Comparison of ENCODE assay signal across 8 cellular contexts in the genomic region with DNA sequence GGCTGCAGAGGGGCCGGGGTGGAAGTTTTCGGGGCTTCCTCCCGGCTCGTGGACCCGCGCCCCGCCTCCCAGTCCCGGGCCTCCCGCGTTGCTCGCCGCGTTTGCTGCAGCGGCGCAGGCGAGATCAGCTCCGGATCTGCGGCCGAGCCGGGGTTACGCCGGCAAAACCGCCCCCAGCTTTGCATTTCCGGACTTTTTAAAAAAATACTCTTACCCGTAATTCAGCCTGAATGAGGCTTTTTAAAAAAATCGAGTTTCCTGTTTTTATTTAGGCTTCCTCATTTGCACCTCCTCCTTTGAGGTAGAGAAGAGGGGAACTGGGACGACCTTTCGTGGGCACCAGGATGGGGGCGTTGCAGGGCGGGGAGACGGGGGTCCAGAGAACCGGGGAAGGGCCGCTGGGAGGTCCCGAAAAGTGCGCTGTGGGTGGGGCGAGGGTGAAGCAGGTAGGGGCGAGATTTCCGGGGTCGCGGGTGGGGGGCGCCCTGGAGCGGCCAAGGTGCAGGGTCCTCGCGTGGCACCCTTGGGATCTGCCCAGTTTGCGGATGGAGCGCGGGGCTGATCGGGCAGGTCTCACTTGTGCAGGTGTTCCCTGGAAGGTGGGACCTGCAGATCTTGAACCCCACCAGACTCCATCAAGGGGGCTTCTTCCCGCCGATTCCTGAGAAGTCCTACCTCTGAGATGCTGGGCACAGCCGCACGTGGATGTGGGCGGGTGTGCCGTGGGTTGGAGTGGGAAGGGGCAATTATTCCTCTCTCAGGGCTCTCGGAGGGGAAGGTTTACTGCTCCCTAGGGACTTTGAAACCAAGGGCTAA. TPM values are rescaled to one million over a fixed set of nuclear protein-coding genes. Genes with fewer than 3 reads are reported as not detected.
DNase-seq lines count a peak whose midpoint lies in the region; ATAC-seq and TF ChIP-seq lines count a peak whose summit lies in the region.

No MANE protein-coding gene starts in this region.

- H2AK9ac ChIP-seq in IMR-90 (replicated peaks; ENCODE audit: low read depth, low read length, poor library complexity): no peak overlapping the region

- no peaks in the 10 kb centered on the region for H3K27me3 Mint-ChIP-seq in activated CD4-positive, alpha-beta memory T cell treated with anti-CD3 and anti-CD28 coated beads for 36 hours

- H3K4me1 ChIP-seq in IMR-90 (ENCODE audit: control insufficient read depth, insufficient read depth, low read length) (0 out of 2 replicates have a peak, but pooled peaks cover 1% of the 10 kb centered on the region), esophagus squamous epithelium (peaks cover 9 to 27% (median 9%) of the 10 kb centered on the region in 3 donors), trophoblast cell (ENCODE audit: control insufficient read depth in 1 of 2, insufficient read depth in 2 of 2, low read length in 2 of 2) (peaks cover 0 to 2% of the 10 kb centered on the region in 2 experiments), BE2C (no peaks in the 10 kb centered on the region)

- H4K12ac ChIP-seq in trophoblast cell (ENCODE audit: low read depth, low read length): no peak overlapping the region

- H4K8ac ChIP-seq in IMR-90 (ENCODE audit: low read depth in 2 of 2, low read length in 2 of 2) (no peak overlapping the region), trophoblast cell (ENCODE audit: low read depth, low read length) (no peak overlapping the region)

- in situ Hi-C loops in IMR-90 (cut with MboI; ENCODE audit: low sequenced_read_pairs): no loop called here

- H2AFZ ChIP-seq in IMR-90 (replicated peaks; ENCODE audit: low read length, poor library complexity) (peak overlapping the region; percentile 63), trophoblast cell (ENCODE audit: insufficient read depth, low read length, poor library complexity) (no peak overlapping the region)

- H4K20me1 ChIP-seq in IMR-90 (ENCODE audit: insufficient read depth, low read length): no peaks in the 10 kb centered on the region

- no peaks in the 10 kb centered on the region for H3K9me3 Mint-ChIP-seq in activated CD4-positive, alpha-beta memory T cell treated with anti-CD3 and anti-CD28 coated beads for 36 hours

- dilution Hi-C loops in IMR-90 (cut with HindIII; ENCODE audit: low sequenced_read_pairs, unreplicated experiment): no loop called here

- H3K9ac ChIP-seq in IMR-90 (ENCODE audit: low read depth, low read length) (peak overlapping the region; percentile 19; the same call in 1 of the 2 replicates), trophoblast cell (ENCODE audit: low read length) (no peak overlapping the region)

- H2BK20ac ChIP-seq in IMR-90 (ENCODE audit: low read depth, low read length): no peak overlapping the region

- DNase-seq in EH (ENCODE audit: low read depth) (peak; percentile 27), IMR-90 (peak; percentile 15), esophagus squamous epithelium (lab: John Stamatoyannopoulos, UW) (no peak), trophoblast cell (no peak), BE2C (no peak), kidney glomerular epithelial cell (lab: John Stamatoyannopoulos, UW) (no peak)
- DNase-seq in activated CD4-positive, alpha-beta memory T cell treated with anti-CD3 and anti-CD28 coated beads for 36 hours: peak; percentile 72

- no peak for TF ChIP-seq POLR2A in IMR-90 (IDR thresholded peaks at IDR 0.05; ENCODE audit: low read depth, low read length)
- peak in 1 of 4 donors; percentile 36 for TF ChIP-seq POLR2A in esophagus squamous epithelium (IDR thresholded peaks at IDR 0.05)

- peak overlapping the region; percentile 100 for H3K27ac Mint-ChIP-seq in activated CD4-positive, alpha-beta memory T cell treated with anti-CD3 and anti-CD28 coated beads for 36 hours

- H3K4me3 ChIP-seq in IMR-90 (ENCODE audit: insufficient read depth, low read depth, low read length) (peak overlapping the region; percentile 55), esophagus squamous epithelium (peak overlapping the region; percentile 47 to 73 (median 60)), trophoblast cell (ENCODE audit: low read depth, low read length) (peak overlapping the region; percentile 61), BE2C (ENCODE audit: low read depth, low read length) (no peak overlapping the region)

- H3K36me3 ChIP-seq in IMR-90 (ENCODE audit: control insufficient read depth, insufficient read depth, low read length) (no peaks in the 10 kb centered on the region), esophagus squamous epithelium (no peaks in the 10 kb centered on the region), trophoblast cell (ENCODE audit: control insufficient read depth in 1 of 2, insufficient read depth in 2 of 2, low read length in 2 of 2) (no peaks in the 10 kb centered on the region), BE2C (no peaks in the 10 kb centered on the region)

- H3K56ac ChIP-seq in IMR-90 (ENCODE audit: extremely low read depth, insufficient read depth, low read length): no peak overlapping the region

- no peak overlapping the region for H3K27ac ChIP-seq in IMR-90 (ENCODE audit: insufficient read depth, low read length)
- H3K27ac ChIP-seq in esophagus squamous epithelium: peak overlapping the region; percentile 11 to 81 (median 68)
- no peak overlapping the region for H3K27ac ChIP-seq in trophoblast cell (ENCODE audit: low read depth, low read length)

- H3K79me1 ChIP-seq in IMR-90 (ENCODE audit: low read depth in 1 of 2, low read length in 2 of 2): no peaks in the 10 kb centered on the region
- no peaks in the 10 kb centered on the region for H3K79me1 ChIP-seq in trophoblast cell (ENCODE audit: low read length)

- H3K23ac ChIP-seq in IMR-90 (ENCODE audit: low read depth, low read length) (no peak overlapping the region), trophoblast cell (ENCODE audit: low read length) (no peak overlapping the region)

- H2BK120ac ChIP-seq in IMR-90 (ENCODE audit: low read depth, low read length) (no peak overlapping the region), trophoblast cell (ENCODE audit: insufficient read depth, low read length, poor library complexity) (no peak overlapping the region)

- no peak overlapping the region for H2BK15ac ChIP-seq in IMR-90 (ENCODE audit: low read depth, low read length)

- H3K79me2 ChIP-seq in trophoblast cell (ENCODE audit: control insufficient read depth, insufficient read depth, low read length, poor library complexity): no peaks in the 10 kb centered on the region

- H3K4me2 ChIP-seq in IMR-90 (ENCODE audit: low read depth, low read length): peak overlapping the region; percentile 68
- peak overlapping the region; percentile 72 for H3K4me2 ChIP-seq in trophoblast cell (ENCODE audit: low read length)

- 1% methylated on average over 21 of the region's 55 CpGs; no CpG with 5 or more reads in 1 of the 2 experiments for WGBS in IMR-90 (ENCODE audit: extremely low coverage in 2 of 2, insufficient read length in 1 of 2), 2 experiments
- WGBS in esophagus squamous epithelium, 2 donors: 5 to 13% methylated on average over 16 to 20 of the region's 55 CpGs
- WGBS in trophoblast cell (ENCODE audit: extremely low coverage, insufficient coverage, insufficient read length): no CpG with 5 or more reads among the region's 55 CpGs

- no peaks in the 10 kb centered on the region for H3K9me1 ChIP-seq in IMR-90 (ENCODE audit: insufficient read depth, low read length)

- H2BK12ac ChIP-seq in trophoblast cell (ENCODE audit: low read length): no peak overlapping the region

- peak overlapping the region; percentile 92 for H3K4me3 Mint-ChIP-seq in activated CD4-positive, alpha-beta memory T cell treated with anti-CD3 and anti-CD28 coated beads for 36 hours

- peak; percentile 59 for ATAC-seq in IMR-90 (ENCODE audit: low read depth)
- ATAC-seq in GM18873 (IDR thresholded peaks at IDR 0.05; ENCODE audit: low FRiP score, unreplicated experiment): no peak

- H4K91ac ChIP-seq in IMR-90 (ENCODE audit: insufficient read depth, low read depth, low read length) (no peak overlapping the region), trophoblast cell (ENCODE audit: low read depth, low read length) (no peak overlapping the region)

- no TSS peak for BruUV-seq in IMR-90 (replicated peaks; lab: Mats Ljungman, UMichigan)

- H3K18ac ChIP-seq in IMR-90 (ENCODE audit: low read depth, low read length) (no peak overlapping the region), trophoblast cell (ENCODE audit: low read length) (no peak overlapping the region)

- peaks cover 47% of the 10 kb centered on the region for H3K4me1 Mint-ChIP-seq in activated CD4-positive, alpha-beta memory T cell treated with anti-CD3 and anti-CD28 coated beads for 36 hours (ENCODE audit: low read depth)

- POLR2A ChIA-PET in IMR-90 (lab: Charles Lee; ENCODE audit: unreplicated experiment): interaction anchor here (0.6 kb wide), 1 partner anchor 23 kb away, joined by 3 read pairs; no protein-coding TSS in a partner anchor
- POLR2A ChIA-PET in activated CD4-positive, alpha-beta memory T cell treated with anti-CD3 and anti-CD28 coated beads for 36 hours (lab: Charles Lee): interaction anchor here (0.6 to 7.1 kb wide), 9 partner anchors 9 to 135 kb away, joined by 3 to 114 read pairs (median 8); no protein-coding TSS in a partner anchor

- H3K4ac ChIP-seq in IMR-90 (ENCODE audit: low read depth, low read length) (no peak overlapping the region), trophoblast cell (ENCODE audit: low read depth, low read length) (no peak overlapping the region)

- H3K14ac ChIP-seq in IMR-90 (replicated peaks; ENCODE audit: low read depth, low read length): no peak overlapping the region
- H3K14ac ChIP-seq in trophoblast cell (ENCODE audit: low read length): no peak overlapping the region

- H3K27me3 ChIP-seq in IMR-90 (ENCODE audit: control insufficient read depth, insufficient read depth, low read length) (peaks cover 29% of the 10 kb centered on the region; the same call in 1 of the 2 replicates), esophagus squamous epithelium (peaks cover 0 to 59% (median 4%) of the 10 kb centered on the region in 4 donors), trophoblast cell (ENCODE audit: insufficient read depth, low read length) (peaks cover 44% of the 10 kb centered on the region), BE2C (peaks cover 20% of the 10 kb centered on the region)

- no peak for TF ChIP-seq RAD21 in IMR-90 (IDR thresholded peaks at IDR 0.05; ENCODE audit: low read length)

- H2BK5ac ChIP-seq in IMR-90 (ENCODE audit: low read depth, low read length, poor library complexity, severe bottlenecking) (no peak overlapping the region), trophoblast cell (ENCODE audit: low read depth, low read length, poor library complexity) (no peak overlapping the region)

- intact Hi-C loops in IMR-90 (cut with micrococcal nuclease) (no loop called here), esophagus squamous epithelium (cut with DNase I) (no loop called here)
- intact Hi-C loops in activated CD4-positive, alpha-beta memory T cell treated with anti-CD3 and anti-CD28 coated beads for 36 hours (cut with micrococcal nuclease): no loop called here

- H2AK5ac ChIP-seq in IMR-90 (ENCODE audit: low read depth, low read length) (no peak overlapping the region), trophoblast cell (ENCODE audit: low read length) (no peak overlapping the region)

- CTCF ChIA-PET in IMR-90 (lab: Yijun Ruan, JAX): interaction anchor here (0.6 kb wide), 1 partner anchor 22 kb away, joined by 3 read pairs; no protein-coding TSS in a partner anchor
- CTCF ChIA-PET in activated CD4-positive, alpha-beta memory T cell treated with anti-CD3 and anti-CD28 coated beads for 36 hours (lab: Charles Lee): interaction anchor here (0.6 to 9.0 kb wide), 10 partner anchors 19 to 76 kb away, joined by 3 to 113 read pairs (median 4); no protein-coding TSS in a partner anchor

- H4K5ac ChIP-seq in IMR-90 (ENCODE audit: low read depth, low read length): no peak overlapping the region

- H3K9me3 ChIP-seq in IMR-90 (ENCODE audit: control insufficient read depth, insufficient read depth, low read length) (no peaks in the 10 kb centered on the region), esophagus squamous epithelium (no peaks in the 10 kb centered on the region), trophoblast cell (ENCODE audit: insufficient read depth, low read depth, low read length) (no peaks in the 10 kb centered on the region), BE2C (no peaks in the 10 kb centered on the region)

- no peak for TF ChIP-seq CTCF in IMR-90 (conservative IDR thresholded peaks at IDR 0.05; ENCODE audit: low read depth, low read length)
- TF ChIP-seq CTCF in esophagus squamous epithelium (IDR thresholded peaks at IDR 0.05): no peak
- TF ChIP-seq CTCF in BE2C (IDR thresholded peaks at IDR 0.05; ENCODE audit: low read depth, low read length): no peak

- H3K36me3 Mint-ChIP-seq in activated CD4-positive, alpha-beta memory T cell treated with anti-CD3 and anti-CD28 coated beads for 36 hours: peaks cover 21% of the 10 kb centered on the region

RNA-seq across cellular contexts. Expression of gene PIK3CD, which starts 1.1 kb away (rescaled TPM):
- total RNA-seq in IMR-90 (2012; rRNA removed): 5.0 and 5.6 TPM in 2 replicates
- 12.1 and 13.6 TPM in 2 replicates for polyA plus RNA-seq in IMR-90 (2012; rRNA removed)
- polyA plus RNA-seq in IMR-90 (2012; cell fraction: cytosol; rRNA removed): 9.1 and 12.9 TPM in 2 replicates
- polyA plus RNA-seq in IMR-90 (2012; cell fraction: nucleus; rRNA removed; ENCODE audit: low replicate concordance): 34.1 and 56.0 TPM in 2 replicates
- 100 to 1,000 TPM; 129 to 138 TPM for total RNA-seq in activated CD4-positive, alpha-beta memory T cell treated with anti-CD3 and anti-CD28 coated beads for 36 hours
- 10 to 100 TPM in 1 of 4 donors, 1 to 10 TPM in 3; 4.1 to 11.8 (median 7.7) TPM for total RNA-seq in esophagus squamous epithelium
- 3.8 and 4.0 TPM in 2 replicates for polyA plus RNA-seq in trophoblast cell (2013)
- polyA plus RNA-seq in BE2C (2012; ENCODE audit: insufficient read depth, insufficient read length, low read depth): not detected

Comparison
In these comparisons a context has a peak if more than half of its experiments do, and no peak if none do; other contexts are left out.
1. DNase-seq: peak in EH (single experiment), IMR-90 (single experiment) and activated CD4-positive, alpha-beta memory T cell treated with anti-CD3 and anti-CD28 coated beads for 36 hours (single experiment); none in esophagus squamous epithelium (single experiment), trophoblast cell (0 of 2), BE2C (single experiment) and kidney glomerular epithelial cell (single experiment).
2. H3K27ac ChIP-seq: peak in esophagus squamous epithelium (4 of 4); none in IMR-90 (single experiment) and trophoblast cell (single experiment).
3. RNA of gene PIK3CD, which starts 1.1 kb away (total RNA-seq): 129 to 138 TPM in activated CD4-positive, alpha-beta memory T cell treated with anti-CD3 and anti-CD28 coated beads for 36 hours; 4.1 to 11.8 TPM in esophagus squamous epithelium and 5.0 to 5.6 TPM in IMR-90; every median in the first group is over 10 times any median in the second.